13 cellular contexts compared by ENCODE assay signal in the genomic region with DNA sequence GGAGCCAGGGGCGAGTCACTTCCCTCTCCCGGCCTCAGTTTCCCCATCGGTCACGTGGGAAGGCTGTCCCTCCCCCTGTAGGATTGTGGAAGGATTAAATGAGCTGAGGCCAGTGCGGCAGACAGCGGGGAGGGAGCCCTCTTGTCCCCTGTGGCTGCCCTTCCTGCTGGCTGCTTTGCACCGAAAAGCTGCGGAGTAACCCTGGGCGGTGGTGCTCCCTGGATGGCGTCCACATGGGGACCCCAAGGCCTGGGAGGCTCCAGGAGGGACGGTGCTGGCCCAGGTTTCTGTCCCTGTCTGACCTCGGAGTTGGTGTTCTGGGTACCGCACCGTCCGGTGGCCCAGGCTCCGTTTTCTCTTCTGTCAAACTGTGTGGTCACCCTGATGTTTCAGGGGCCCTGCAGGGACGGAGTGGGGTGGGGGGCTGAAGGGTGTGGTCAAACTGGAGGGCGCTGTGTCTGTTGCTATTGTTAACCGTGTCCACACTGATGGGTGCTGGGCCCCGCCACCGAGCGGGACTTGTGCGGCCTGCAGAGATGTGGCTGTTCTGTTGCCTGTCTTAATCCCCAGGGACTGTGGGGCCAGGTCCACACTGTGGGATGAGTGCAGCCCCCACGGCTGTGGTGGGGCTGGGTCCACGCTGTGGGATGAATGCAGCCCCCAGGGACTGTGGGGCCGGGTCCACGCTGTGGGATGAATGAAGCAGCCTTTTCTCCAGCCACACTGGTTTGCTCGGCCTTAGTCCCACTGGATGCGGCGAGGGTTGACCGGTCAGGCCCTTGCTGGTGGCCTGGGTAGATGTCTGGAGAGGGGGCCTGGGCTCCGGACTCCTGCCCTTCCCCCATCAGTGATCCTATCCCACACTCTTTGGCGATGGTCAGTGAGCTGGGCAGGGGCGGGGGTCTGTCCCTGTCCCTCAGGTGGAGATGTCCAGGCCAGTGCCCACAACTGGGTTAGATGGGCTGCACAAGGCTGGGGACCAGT.
"Had no signal": no experiment of that assay in that cellular context is flagged by ENCODE, and none has a peak within 500 bp of the region (broad histone marks: within the 10 kb centered on the region; RNA-seq: fewer than 3 reads in every experiment).

No MANE protein-coding gene starts in this region.

- H3K9me3 ChIP-seq: stomach, thoracic aorta, uterus had no signal

- H3K36me3 ChIP-seq: thoracic aorta, uterus had no signal

- H3K27ac ChIP-seq: parathyroid adenoma, thoracic aorta, uterus, VCaP had no signal

- H3K4me3 Mint-ChIP-seq: activated CD8-positive, alpha-beta T cell treated with anti-CD3 and anti-CD28 coated beads for 36 hours; effector memory CD8-positive, alpha-beta T cell; memory B cell; natural killer cell treated with Interleukin-12 subunit alpha and Interleukin-12 subunit beta and Interleukin-15 and Interleukin-18, amount 100 ng/mL, for 72 hours had no signal

- H3K36me3 Mint-ChIP-seq: memory B cell; natural killer cell treated with Interleukin-12 subunit alpha and Interleukin-12 subunit beta and Interleukin-15 and Interleukin-18, amount 100 ng/mL, for 72 hours had no signal

- H3K27me3 Mint-ChIP-seq: activated CD8-positive, alpha-beta T cell treated with anti-CD3 and anti-CD28 coated beads for 36 hours had no signal

- DNase-seq: activated CD4-positive, alpha-beta T cell treated with anti-CD3 and anti-CD28 coated beads for 4 hours; activated CD8-positive, alpha-beta memory T cell treated with anti-CD3 and anti-CD28 coated beads, Interleukin-2, amount 50 U/mL, for 4 hours; activated CD8-positive, alpha-beta T cell treated with anti-CD3 and anti-CD28 coated beads for 36 hours; effector memory CD8-positive, alpha-beta T cell; small intestine; stomach; T-helper 1 cell; uterus had no signal

- H3K9me3 Mint-ChIP-seq: activated CD8-positive, alpha-beta T cell treated with anti-CD3 and anti-CD28 coated beads for 36 hours; effector memory CD8-positive, alpha-beta T cell; memory B cell; natural killer cell treated with Interleukin-12 subunit alpha and Interleukin-12 subunit beta and Interleukin-15 and Interleukin-18, amount 100 ng/mL, for 72 hours had no signal

- H3K4me3 ChIP-seq: stomach, thoracic aorta, uterus had no signal

- H3K27ac Mint-ChIP-seq: activated CD8-positive, alpha-beta T cell treated with anti-CD3 and anti-CD28 coated beads for 36 hours; effector memory CD8-positive, alpha-beta T cell; memory B cell; natural killer cell treated with Interleukin-12 subunit alpha and Interleukin-12 subunit beta and Interleukin-15 and Interleukin-18, amount 100 ng/mL, for 72 hours had no signal

- H3K27me3 ChIP-seq: uterus had no signal

- ATAC-seq: activated CD8-positive, alpha-beta T cell treated with anti-CD3 and anti-CD28 coated beads for 36 hours; effector memory CD8-positive, alpha-beta T cell; natural killer cell treated with Interleukin-12 subunit alpha and Interleukin-12 subunit beta and Interleukin-15 and Interleukin-18, amount 100 ng/mL, for 72 hours had no signal
